In the genomic region with DNA sequence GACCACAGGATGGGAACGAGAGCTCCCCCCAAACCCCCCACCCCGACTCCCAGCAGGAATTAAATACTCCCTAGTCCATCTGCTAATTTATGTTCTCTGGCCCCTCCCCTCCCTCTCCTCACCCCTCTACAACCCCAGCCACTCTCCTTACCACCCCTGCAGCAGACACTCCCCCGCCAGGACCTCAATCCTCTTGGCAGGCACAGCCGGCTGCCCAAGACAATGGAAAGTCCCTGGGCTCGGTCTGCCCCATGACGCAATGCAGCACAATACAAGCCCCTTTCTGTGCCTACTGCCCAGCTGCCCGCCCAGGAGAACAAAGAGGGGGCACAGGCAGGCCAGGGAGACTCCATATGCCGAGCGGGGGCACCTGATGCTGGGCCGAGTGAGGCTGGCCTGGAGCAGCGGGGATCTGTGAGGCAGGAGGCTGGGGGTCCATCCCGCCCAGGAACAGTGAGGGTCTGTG, we compare ENCODE assay signal across 8 cellular contexts. TPM values are rescaled to one million over a fixed set of nuclear protein-coding genes. Genes with fewer than 3 reads are reported as not detected.
DNase-seq lines count a peak whose midpoint lies in the region; ATAC-seq, FAIRE-seq and TF ChIP-seq lines count a peak whose summit lies in the region.

No MANE protein-coding gene starts in this region.

- H3K9me3 ChIP-seq in endodermal cell (ENCODE audit: control insufficient read depth, low read length) (no peaks in the 10 kb centered on the region), mesenchymal stem cell (ENCODE audit: control insufficient read depth, low read length) (no peaks in the 10 kb centered on the region), OCI-LY7 (ENCODE audit: low read length) (no peaks in the 10 kb centered on the region)

- peaks cover 43% of the 10 kb centered on the region for H3K4me1 Mint-ChIP-seq in endodermal cell

- H3K36me3 ChIP-seq in endodermal cell (ENCODE audit: control insufficient read depth, insufficient read depth, low read length) (no peaks in the 10 kb centered on the region), mesenchymal stem cell (ENCODE audit: control insufficient read depth in 1 of 2, insufficient read depth in 2 of 2, low read depth in 1 of 2, low read length in 2 of 2) (no peaks in the 10 kb centered on the region), OCI-LY7 (ENCODE audit: insufficient read depth, low read length) (no peaks in the 10 kb centered on the region)

- DNase-seq in AG10803 (ENCODE audit: low read depth), result peak; percentile 87
- DNase-seq in NCI-H2227 treated with DMSO at 0.1 percent for 48 hours (lab: John Stamatoyannopoulos, UW), result peak; percentile 87
- peak; percentile 98 for DNase-seq in endodermal cell
- peak; percentile 85 for DNase-seq in mesenchymal stem cell
- DNase-seq in urothelium cell line (ENCODE audit: low spot score), result peak; percentile 98
- DNase-seq in GM10248 (ENCODE audit: extremely low spot score), result no peak
- no peak for DNase-seq in OCI-LY7 (ENCODE audit: low spot score)

- H4K20me1 ChIP-seq in OCI-LY7 (ENCODE audit: insufficient read depth, low read length), result no peaks in the 10 kb centered on the region

- H3K4me2 ChIP-seq in mesenchymal stem cell (ENCODE audit: low read length, poor library complexity, severe bottlenecking) (no peak overlapping the region), OCI-LY7 (ENCODE audit: low read length) (no peak overlapping the region)

- ATAC-seq in GM21576 (IDR thresholded peaks at IDR 0.05; ENCODE audit: unreplicated experiment), result no peak

- no peaks in the 10 kb centered on the region for H3K27me3 Mint-ChIP-seq in endodermal cell (ENCODE audit: insufficient read depth)

- peak overlapping the region; percentile 87 to 93 for H3K18ac ChIP-seq in mesenchymal stem cell (ENCODE audit: low read depth in 1 of 2, low read length in 2 of 2)

- no peak for TF ChIP-seq CTCF in AG10803 (conservative IDR thresholded peaks at IDR 0.05; ENCODE audit: low read length)
- TF ChIP-seq CTCF in endodermal cell (conservative IDR thresholded peaks at IDR 0.05), result no peak
- no peak for TF ChIP-seq CTCF in GM10248 (IDR thresholded peaks at IDR 0.05; ENCODE audit: control extremely low read depth, extremely low read depth, low read depth, missing control alignments)
- TF ChIP-seq CTCF in OCI-LY7 (conservative IDR thresholded peaks at IDR 0.05; ENCODE audit: low read length), result no peak

- no peaks in the 10 kb centered on the region for H3K9me3 Mint-ChIP-seq in endodermal cell

- peak; percentile 99 for FAIRE-seq in urothelium cell line (lab: Jason Lieb, UNC)

- peak overlapping the region; percentile 100 for H3K27ac ChIP-seq in endodermal cell (ENCODE audit: low read depth, low read length)
- H3K27ac ChIP-seq in mesenchymal stem cell (ENCODE audit: low read length, poor library complexity, severe bottlenecking), result peak overlapping the region; percentile 94
- H3K27ac ChIP-seq in OCI-LY7 (ENCODE audit: low read depth, low read length, poor library complexity, severe bottlenecking), result no peak overlapping the region

- no peaks in the 10 kb centered on the region for H3K9me2 ChIP-seq in OCI-LY7 (ENCODE audit: insufficient read depth, low read length)

- H3K36me3 Mint-ChIP-seq in endodermal cell (ENCODE audit: low read depth), result no peaks in the 10 kb centered on the region

- H3K4me3 ChIP-seq in AG10803 (ENCODE audit: low read length), result no peak overlapping the region
- H3K4me3 ChIP-seq in endodermal cell (ENCODE audit: low read length), result no peak overlapping the region
- no peak overlapping the region for H3K4me3 ChIP-seq in mesenchymal stem cell (ENCODE audit: insufficient read depth in 1 of 2, low read depth in 1 of 2, low read length in 2 of 2)
- H3K4me3 ChIP-seq in OCI-LY7 (ENCODE audit: low read depth, low read length, poor library complexity, severe bottlenecking), result no peak overlapping the region

- H3K79me1 ChIP-seq in mesenchymal stem cell (replicated peaks; ENCODE audit: low read length, poor library complexity, severe bottlenecking), result no peaks in the 10 kb centered on the region

- H3K4ac ChIP-seq in mesenchymal stem cell (ENCODE audit: low read depth in 1 of 2, low read length in 2 of 2), result peak overlapping the region; percentile 39 to 85

- H3K4me3 Mint-ChIP-seq in endodermal cell, result no peak overlapping the region

- H3K9ac ChIP-seq in endodermal cell (ENCODE audit: extremely low read depth, low read length, poor library complexity, severe bottlenecking), result peak overlapping the region; percentile 20
- peak overlapping the region; percentile 55 for H3K9ac ChIP-seq in mesenchymal stem cell (ENCODE audit: low read length)

- H3K27ac Mint-ChIP-seq in endodermal cell, result peak overlapping the region; percentile 85

- H2BK5ac ChIP-seq in mesenchymal stem cell (ENCODE audit: low read depth, low read length, poor library complexity, severe bottlenecking), result peak overlapping the region; percentile 67

- no peak overlapping the region for H2AFZ ChIP-seq in mesenchymal stem cell (ENCODE audit: low read depth, low read length)
- H2AFZ ChIP-seq in OCI-LY7 (ENCODE audit: low read length), result no peak overlapping the region

- peak overlapping the region; percentile 54 for H2BK120ac ChIP-seq in mesenchymal stem cell (ENCODE audit: low read depth, low read length)

- peak overlapping the region; percentile 51 for H2AK5ac ChIP-seq in mesenchymal stem cell (ENCODE audit: low read length, severe bottlenecking)

- no peaks in the 10 kb centered on the region for H3K79me2 ChIP-seq in OCI-LY7 (ENCODE audit: insufficient read depth, low read depth, low read length)

- H2BK15ac ChIP-seq in mesenchymal stem cell (ENCODE audit: low read depth, poor library complexity, severe bottlenecking), result peak overlapping the region; percentile 98

- POLR2A ChIA-PET in GM10248 (lab: Yijun Ruan, JAX), result no interaction called here
- POLR2A ChIA-PET in OCI-LY7 (lab: Charles Lee), result interaction anchor here (1.0 kb wide), 1 partner anchor 1160 kb away, joined by 5 read pairs; no protein-coding TSS in a partner anchor

- peak overlapping the region; percentile 90 for H4K8ac ChIP-seq in mesenchymal stem cell (ENCODE audit: low read length)

- no peak overlapping the region for H3K23ac ChIP-seq in mesenchymal stem cell (ENCODE audit: low read length in 2 of 2)

- peak overlapping the region; percentile 89 for H4K91ac ChIP-seq in mesenchymal stem cell (ENCODE audit: low read length)

- H3K4me1 ChIP-seq in endodermal cell (ENCODE audit: control insufficient read depth, insufficient read depth, low read length), result peaks cover 19% of the 10 kb centered on the region
- H3K4me1 ChIP-seq in mesenchymal stem cell (ENCODE audit: control insufficient read depth, insufficient read depth, low read depth, low read length), result peaks cover 40% of the 10 kb centered on the region
- H3K4me1 ChIP-seq in OCI-LY7 (ENCODE audit: insufficient read depth, low read length, poor library complexity, severe bottlenecking), result no peaks in the 10 kb centered on the region

- H3K14ac ChIP-seq in mesenchymal stem cell (ENCODE audit: low read length in 2 of 2), result no peak overlapping the region

- intact Hi-C loops in OCI-LY7 (cut with micrococcal nuclease; ENCODE audit: unreplicated experiment), result no loop called here

- CTCF ChIA-PET in GM10248 (lab: Yijun Ruan, JAX), result interaction anchor here (1.0 kb wide), 1 partner anchor 33 kb away, joined by 3 read pairs; no protein-coding TSS in a partner anchor
- CTCF ChIA-PET in OCI-LY7 (lab: Charles Lee; ENCODE audit: unreplicated experiment), result no interaction called here

- 33 to 43% methylated on average over 4 to 12 of the region's 12 CpGs for WGBS in endodermal cell (ENCODE audit: insufficient coverage in 1 of 2, insufficient read length in 1 of 2), 2 experiments
- 41% methylated on average over 12 of the region's 12 CpGs for WGBS in mesenchymal stem cell

- H2BK12ac ChIP-seq in mesenchymal stem cell (ENCODE audit: low read length in 2 of 2), result peak overlapping the region; percentile 93 to 99

- no TSS peak for BruUV-seq in OCI-LY7 (replicated peaks; lab: Mats Ljungman, UMichigan)

- H3K27me3 ChIP-seq in endodermal cell (ENCODE audit: control insufficient read depth, insufficient read depth, low read length, poor library complexity, severe bottlenecking) (no peaks in the 10 kb centered on the region), mesenchymal stem cell (ENCODE audit: control insufficient read depth in 1 of 2, insufficient read depth in 1 of 2, low read length in 2 of 2) (no peaks in the 10 kb centered on the region)

RNA-seq across cellular contexts. Expression of a gene that starts 30.3 kb away (rescaled TPM):
- total RNA-seq in endodermal cell (10 to 100 TPM; 38.5 to 49.7 TPM), OCI-LY7 (2022) (not detected in 2 replicates)
- polyA plus RNA-seq in endodermal cell (2013, experiment 1 of 2), result 57.7 TPM
- polyA plus RNA-seq in endodermal cell (2013, experiment 2 of 2), result 49.6 TPM
- polyA plus RNA-seq in mesenchymal stem cell (2013, experiment 1 of 2), result 26.3 TPM
- 26.1 TPM for polyA plus RNA-seq in mesenchymal stem cell (2013, experiment 2 of 2)
- not detected in 2 replicates for total RNA-seq in OCI-LY7 (2014; rRNA removed; shearing (Covaris generic))

Comparison
In these comparisons a context has a peak if more than half of its experiments do, and no peak if none do; other contexts are left out.
1. DNase-seq: peak in AG10803 (single experiment), NCI-H2227 treated with DMSO at 0.1 percent for 48 hours (single experiment), endodermal cell (single experiment), mesenchymal stem cell (single experiment) and urothelium cell line (single experiment); none in GM10248 (single experiment) and OCI-LY7 (single experiment).
2. RNA of a gene that starts 30.3 kb away (total RNA-seq): 38.5 to 49.7 TPM in endodermal cell; not detected in OCI-LY7; every median in the first group is over 10 times any median in the second.